Comparison of ENCODE assay signal across 1 cellular context in the genomic region with DNA sequence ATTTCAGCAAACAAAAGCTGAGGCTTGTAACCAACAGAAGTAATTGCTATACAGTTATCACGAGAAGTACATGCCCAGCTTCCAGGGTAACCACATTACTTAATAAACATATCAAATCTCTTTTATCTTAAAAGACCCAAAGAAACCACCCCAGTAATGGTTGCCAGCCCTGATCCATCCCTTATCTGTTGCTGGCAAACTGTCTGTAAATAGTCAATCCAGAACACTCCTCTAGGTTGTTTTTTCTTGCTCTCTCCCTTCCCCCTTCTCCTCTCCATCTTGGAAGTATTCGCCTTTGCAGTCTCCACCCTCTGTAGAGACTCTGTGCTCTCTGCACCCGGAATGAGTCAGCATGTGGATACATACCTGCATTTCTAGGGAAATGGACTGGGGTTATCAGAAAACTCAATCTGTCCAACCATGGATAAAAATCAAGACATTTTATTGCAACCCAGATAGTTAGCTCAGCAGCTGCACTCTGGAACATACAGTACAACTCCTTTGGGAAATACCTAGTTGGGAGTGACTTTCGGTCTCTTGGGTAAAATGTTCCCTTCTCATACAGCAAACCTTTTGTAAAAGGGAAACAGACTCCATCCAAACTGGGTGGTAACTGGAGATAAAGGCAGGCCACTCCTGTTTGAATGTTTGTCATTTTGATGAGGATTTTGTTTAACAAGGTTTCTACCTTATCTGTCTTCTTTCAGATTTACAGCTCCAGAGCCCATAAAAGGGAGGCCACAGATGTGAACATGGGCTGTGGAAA.
TF ChIP-seq lines count a peak whose summit lies in the region.

No MANE protein-coding gene starts in this region.

TF ChIP-seq in K562, 482 proteins besides CTCF, POLR2A, EP300 and RAD21 (continued from another document):
- TF ChIP-seq E2F6 (IDR thresholded peaks at IDR 0.05; ENCODE audit: borderline replicate concordance in 1 of 2, extremely low read depth in 1 of 2, insufficient read depth in 1 of 2, insufficient read length in 1 of 2, low read depth in 1 of 2, low read length in 1 of 2, poor library complexity in 1 of 2, severe bottlenecking in 1 of 2) (no peak), TCF3 (CRISPR knock-in tag; IDR thresholded peaks at IDR 0.05) (peak; percentile 92), ZNF586 (CRISPR knock-in tag; conservative IDR thresholded peaks at IDR 0.05) (no peak), POLR2B (IDR thresholded peaks at IDR 0.05; ENCODE audit: low read depth, partially characterized antibody) (no peak), ZZZ3 (IDR thresholded peaks at IDR 0.05) (no peak), ZNF347 (CRISPR knock-in tag; IDR thresholded peaks at IDR 0.05; ENCODE audit: low read depth) (no peak), ZBTB11 (CRISPR knock-in tag; IDR thresholded peaks at IDR 0.05) (no peak), ZNF175 (CRISPR knock-in tag; IDR thresholded peaks at IDR 0.05; ENCODE audit: low read depth) (no peak)
